1 cellular context compared by ENCODE assay signal in the genomic region with DNA sequence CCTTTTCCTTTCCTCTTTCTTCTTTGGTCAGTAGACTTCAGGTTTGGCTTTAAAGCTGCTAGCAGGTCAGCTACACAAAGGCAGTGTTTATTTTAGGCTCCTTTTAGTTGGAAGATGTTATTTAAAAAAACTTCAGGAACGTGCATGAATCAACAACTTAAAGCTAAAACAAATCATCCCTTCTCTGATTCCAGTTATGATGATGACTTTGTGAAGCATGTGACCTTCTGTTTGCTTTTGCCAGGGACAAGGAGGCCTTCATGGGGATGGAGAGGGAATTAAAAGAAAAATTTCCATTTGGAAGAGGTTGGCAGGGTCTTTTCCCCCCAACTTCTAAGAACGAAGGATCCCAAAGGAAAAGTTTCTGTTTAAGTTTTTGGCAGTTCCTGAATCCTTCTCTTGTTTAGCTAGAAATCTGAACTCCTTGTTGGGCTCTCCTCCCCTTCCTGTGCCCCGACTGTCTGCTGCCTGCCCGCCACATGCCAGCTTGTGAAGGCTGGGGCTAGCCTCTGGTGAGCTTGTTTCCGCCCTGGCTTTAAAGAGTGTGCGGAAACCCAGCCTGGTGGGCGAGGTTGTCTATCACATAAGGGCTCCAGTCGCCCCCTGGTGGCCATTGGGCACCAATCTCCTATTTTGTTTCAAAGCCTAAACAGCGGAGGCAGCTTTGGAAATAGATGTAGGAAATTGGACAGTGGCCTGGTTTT.
TF ChIP-seq lines count a peak whose summit lies in the region.

No MANE protein-coding gene starts in this region.

TF ChIP-seq in GM12878, 131 proteins besides CTCF, POLR2A, EP300 and RAD21:
- TF ChIP-seq, protein P1, sequence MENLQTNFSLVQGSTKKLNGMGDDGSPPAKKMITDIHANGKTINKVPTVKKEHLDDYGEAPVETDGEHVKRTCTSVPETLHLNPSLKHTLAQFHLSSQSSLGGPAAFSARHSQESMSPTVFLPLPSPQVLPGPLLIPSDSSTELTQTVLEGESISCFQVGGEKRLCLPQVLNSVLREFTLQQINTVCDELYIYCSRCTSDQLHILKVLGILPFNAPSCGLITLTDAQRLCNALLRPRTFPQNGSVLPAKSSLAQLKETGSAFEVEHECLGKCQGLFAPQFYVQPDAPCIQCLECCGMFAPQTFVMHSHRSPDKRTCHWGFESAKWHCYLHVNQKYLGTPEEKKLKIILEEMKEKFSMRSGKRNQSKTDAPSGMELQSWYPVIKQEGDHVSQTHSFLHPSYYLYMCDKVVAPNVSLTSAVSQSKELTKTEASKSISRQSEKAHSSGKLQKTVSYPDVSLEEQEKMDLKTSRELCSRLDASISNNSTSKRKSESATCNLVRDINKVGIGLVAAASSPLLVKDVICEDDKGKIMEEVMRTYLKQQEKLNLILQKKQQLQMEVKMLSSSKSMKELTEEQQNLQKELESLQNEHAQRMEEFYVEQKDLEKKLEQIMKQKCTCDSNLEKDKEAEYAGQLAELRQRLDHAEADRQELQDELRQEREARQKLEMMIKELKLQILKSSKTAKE (IDR thresholded peaks at IDR 0.05; ENCODE audit: low read depth, poor library complexity, severe bottlenecking), result no peak
- TF ChIP-seq, protein P2, sequence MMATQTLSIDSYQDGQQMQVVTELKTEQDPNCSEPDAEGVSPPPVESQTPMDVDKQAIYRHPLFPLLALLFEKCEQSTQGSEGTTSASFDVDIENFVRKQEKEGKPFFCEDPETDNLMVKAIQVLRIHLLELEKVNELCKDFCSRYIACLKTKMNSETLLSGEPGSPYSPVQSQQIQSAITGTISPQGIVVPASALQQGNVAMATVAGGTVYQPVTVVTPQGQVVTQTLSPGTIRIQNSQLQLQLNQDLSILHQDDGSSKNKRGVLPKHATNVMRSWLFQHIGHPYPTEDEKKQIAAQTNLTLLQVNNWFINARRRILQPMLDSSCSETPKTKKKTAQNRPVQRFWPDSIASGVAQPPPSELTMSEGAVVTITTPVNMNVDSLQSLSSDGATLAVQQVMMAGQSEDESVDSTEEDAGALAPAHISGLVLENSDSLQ (IDR thresholded peaks at IDR 0.05), result peak; percentile 68; the same call in 1 of the 2 replicates
- TF ChIP-seq IKZF1 (conservative IDR thresholded peaks at IDR 0.05) (no peak), EGR1 (IDR thresholded peaks at IDR 0.05; ENCODE audit: borderline replicate concordance in 1 of 2, low read depth in 2 of 2, low read length in 2 of 2) (peak in 1 of 2 experiments; percentile 48; a peak in 1 of 3 replicates), BHLHE40 (IDR thresholded peaks at IDR 0.05; ENCODE audit: borderline replicate concordance in 1 of 2, low read depth in 2 of 2, low read length in 1 of 2) (peak in 1 of 2 experiments; percentile 9; a peak in 1 of 4 replicates), SMC3 (IDR thresholded peaks at IDR 0.05; ENCODE audit: borderline replicate concordance, low read length) (peak; percentile 76; the same call in 1 of the 2 replicates), POU2F2 (IDR thresholded peaks at IDR 0.05; ENCODE audit: borderline replicate concordance, low read depth, low read length) (peak; percentile 28; the same call in 1 of the 3 replicates), SUZ12 (IDR thresholded peaks at IDR 0.05; ENCODE audit: unreplicated experiment) (no peak), SRF (IDR thresholded peaks at IDR 0.05; ENCODE audit: low read depth in 2 of 2, low read length in 2 of 2) (peak; percentile 99), YY1 (IDR thresholded peaks at IDR 0.05; ENCODE audit: low read depth, low read length) (peak; percentile 72), RBBP5 (conservative IDR thresholded peaks at IDR 0.05) (no peak), MEF2A (IDR thresholded peaks at IDR 0.05; ENCODE audit: insufficient read depth, low read depth, low read length) (no peak), FOXK2 (IDR thresholded peaks at IDR 0.05) (no peak)
- TF ChIP-seq, protein P3, sequence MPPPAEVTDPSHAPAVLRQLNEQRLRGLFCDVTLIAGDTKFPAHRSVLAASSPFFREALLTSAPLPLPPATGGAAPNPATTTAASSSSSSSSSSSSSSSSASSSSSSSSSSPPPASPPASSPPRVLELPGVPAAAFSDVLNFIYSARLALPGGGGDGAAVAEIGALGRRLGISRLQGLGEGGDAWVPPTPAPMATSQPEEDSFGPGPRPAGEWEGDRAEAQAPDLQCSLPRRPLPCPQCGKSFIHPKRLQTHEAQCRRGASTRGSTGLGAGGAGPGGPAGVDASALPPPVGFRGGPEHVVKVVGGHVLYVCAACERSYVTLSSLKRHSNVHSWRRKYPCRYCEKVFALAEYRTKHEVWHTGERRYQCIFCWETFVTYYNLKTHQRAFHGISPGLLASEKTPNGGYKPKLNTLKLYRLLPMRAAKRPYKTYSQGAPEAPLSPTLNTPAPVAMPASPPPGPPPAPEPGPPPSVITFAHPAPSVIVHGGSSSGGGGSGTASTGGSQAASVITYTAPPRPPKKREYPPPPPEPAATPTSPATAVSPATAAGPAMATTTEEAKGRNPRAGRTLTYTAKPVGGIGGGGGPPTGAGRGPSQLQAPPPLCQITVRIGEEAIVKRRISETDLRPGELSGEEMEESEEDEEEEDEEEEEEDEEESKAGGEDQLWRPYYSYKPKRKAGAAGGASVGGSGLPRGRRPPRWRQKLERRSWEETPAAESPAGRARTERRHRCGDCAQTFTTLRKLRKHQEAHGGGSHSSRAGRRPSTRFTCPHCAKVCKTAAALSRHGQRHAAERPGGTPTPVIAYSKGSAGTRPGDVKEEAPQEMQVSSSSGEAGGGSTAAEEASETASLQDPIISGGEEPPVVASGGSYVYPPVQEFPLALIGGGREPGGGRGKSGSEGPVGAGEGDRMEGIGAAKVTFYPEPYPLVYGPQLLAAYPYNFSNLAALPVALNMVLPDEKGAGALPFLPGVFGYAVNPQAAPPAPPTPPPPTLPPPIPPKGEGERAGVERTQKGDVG (CRISPR knock-in tag; IDR thresholded peaks at IDR 0.05), result no peak
- TF ChIP-seq, protein P4, sequence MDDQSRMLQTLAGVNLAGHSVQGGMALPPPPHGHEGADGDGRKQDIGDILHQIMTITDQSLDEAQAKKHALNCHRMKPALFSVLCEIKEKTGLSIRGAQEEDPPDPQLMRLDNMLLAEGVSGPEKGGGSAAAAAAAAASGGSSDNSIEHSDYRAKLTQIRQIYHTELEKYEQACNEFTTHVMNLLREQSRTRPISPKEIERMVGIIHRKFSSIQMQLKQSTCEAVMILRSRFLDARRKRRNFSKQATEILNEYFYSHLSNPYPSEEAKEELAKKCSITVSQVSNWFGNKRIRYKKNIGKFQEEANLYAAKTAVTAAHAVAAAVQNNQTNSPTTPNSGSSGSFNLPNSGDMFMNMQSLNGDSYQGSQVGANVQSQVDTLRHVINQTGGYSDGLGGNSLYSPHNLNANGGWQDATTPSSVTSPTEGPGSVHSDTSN (IDR thresholded peaks at IDR 0.05; ENCODE audit: insufficient replicate concordance, low read depth, low read length), result peak; percentile 62
- TF ChIP-seq, protein P5, sequence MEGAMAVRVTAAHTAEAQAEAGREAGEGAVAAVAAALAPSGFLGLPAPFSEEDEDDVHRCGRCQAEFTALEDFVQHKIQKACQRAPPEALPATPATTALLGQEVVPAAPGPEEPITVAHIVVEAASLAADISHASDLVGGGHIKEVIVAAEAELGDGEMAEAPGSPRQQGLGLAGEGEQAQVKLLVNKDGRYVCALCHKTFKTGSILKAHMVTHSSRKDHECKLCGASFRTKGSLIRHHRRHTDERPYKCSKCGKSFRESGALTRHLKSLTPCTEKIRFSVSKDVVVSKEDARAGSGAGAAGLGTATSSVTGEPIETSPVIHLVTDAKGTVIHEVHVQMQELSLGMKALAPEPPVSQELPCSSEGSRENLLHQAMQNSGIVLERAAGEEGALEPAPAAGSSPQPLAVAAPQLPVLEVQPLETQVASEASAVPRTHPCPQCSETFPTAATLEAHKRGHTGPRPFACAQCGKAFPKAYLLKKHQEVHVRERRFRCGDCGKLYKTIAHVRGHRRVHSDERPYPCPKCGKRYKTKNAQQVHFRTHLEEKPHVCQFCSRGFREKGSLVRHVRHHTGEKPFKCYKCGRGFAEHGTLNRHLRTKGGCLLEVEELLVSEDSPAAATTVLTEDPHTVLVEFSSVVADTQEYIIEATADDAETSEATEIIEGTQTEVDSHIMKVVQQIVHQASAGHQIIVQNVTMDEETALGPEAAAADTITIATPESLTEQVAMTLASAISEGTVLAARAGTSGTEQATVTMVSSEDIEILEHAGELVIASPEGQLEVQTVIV (IDR thresholded peaks at IDR 0.05; ENCODE audit: borderline replicate concordance, partially characterized antibody), result no peak
